8 cellular contexts compared by ENCODE assay signal in the genomic region with DNA sequence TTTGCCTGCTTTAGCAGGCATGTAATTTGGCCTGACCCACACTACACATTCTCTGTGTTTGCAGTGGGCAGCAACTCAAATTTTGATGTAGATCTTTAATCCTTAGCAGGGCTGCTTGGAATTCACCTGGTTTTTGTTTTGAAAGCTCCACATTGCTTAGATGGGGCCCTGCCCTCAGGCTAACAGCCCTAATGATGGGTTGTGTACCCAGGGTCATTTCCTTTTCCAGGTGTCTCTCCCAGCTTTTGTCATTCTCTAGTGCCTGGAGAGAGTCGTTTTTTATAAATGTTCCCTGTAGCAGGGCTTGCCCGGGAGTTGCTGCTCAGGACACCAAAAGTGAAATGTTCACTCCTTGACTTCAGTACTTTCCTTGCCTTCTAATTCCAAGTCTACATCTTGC.
A peak's percentile ranks its signal among the peaks of the same experiment; 100 is the strongest.
DNase-seq lines count a peak whose midpoint lies in the region; ATAC-seq, FAIRE-seq and TF ChIP-seq lines count a peak whose summit lies in the region.
"Had no signal": no experiment of that assay in that cellular context is flagged by ENCODE, and none has a peak within 500 bp of the region (broad histone marks: within the 10 kb centered on the region; RNA-seq: fewer than 3 reads in every experiment).

No MANE protein-coding gene starts in this region.

- peak overlapping the region; percentile 92 for H3K23ac ChIP-seq in IMR-90 (ENCODE audit: low read depth, low read length)

- no peak for TF ChIP-seq RAD21 in IMR-90 (IDR thresholded peaks at IDR 0.05; ENCODE audit: low read length)

- H2AK9ac ChIP-seq in IMR-90 (replicated peaks; ENCODE audit: low read depth, low read length, poor library complexity), result no peak overlapping the region

- H3K27me3 ChIP-seq in IMR-90 (ENCODE audit: control insufficient read depth, insufficient read depth, low read length) (no peaks in the 10 kb centered on the region), adrenal gland (no peaks in the 10 kb centered on the region), keratinocyte (ENCODE audit: control insufficient read depth, extremely low read depth, insufficient read depth, low read length) (no peaks in the 10 kb centered on the region), stomach (no peaks in the 10 kb centered on the region)

- peak overlapping the region; percentile 66; the same call in 1 of the 2 replicates for H4K5ac ChIP-seq in IMR-90 (ENCODE audit: low read depth, low read length)

- TF ChIP-seq POLR2A in IMR-90 (IDR thresholded peaks at IDR 0.05; ENCODE audit: low read depth, low read length) (no peak), adrenal gland (IDR thresholded peaks at IDR 0.05) (no peak), stomach (IDR thresholded peaks at IDR 0.05) (no peak)

- peak overlapping the region; percentile 79; the same call in 1 of the 2 replicates for H3K18ac ChIP-seq in IMR-90 (ENCODE audit: low read depth, low read length)

- TF ChIP-seq CTCF in IMR-90 (conservative IDR thresholded peaks at IDR 0.05; ENCODE audit: low read depth, low read length) (no peak), adrenal gland (IDR thresholded peaks at IDR 0.05) (no peak), keratinocyte (optimal IDR thresholded peaks at IDR 0.05 in 1 of 3, IDR thresholded peaks at IDR 0.05 in 1 of 3, conservative IDR thresholded peaks at IDR 0.05 in 1 of 3; ENCODE audit: extremely low read depth in 1 of 3, insufficient read depth in 2 of 3, low read length in 3 of 3) (no peak), stomach (IDR thresholded peaks at IDR 0.05) (no peak)

- no peaks in the 10 kb centered on the region for H3K9me3 ChIP-seq in IMR-90 (ENCODE audit: control insufficient read depth, insufficient read depth, low read length)
- no peaks in the 10 kb centered on the region for H3K9me3 ChIP-seq in adrenal gland (replicated peaks in 1 of 3)
- no peaks in the 10 kb centered on the region for H3K9me3 ChIP-seq in keratinocyte (ENCODE audit: control insufficient read depth, low read depth, low read length)
- no peaks in the 10 kb centered on the region for H3K9me3 ChIP-seq in stomach

- BruUV-seq in IMR-90 (replicated peaks; lab: Mats Ljungman, UMichigan), result no TSS peak

- peak overlapping the region; percentile 91; the same call in 1 of the 2 replicates for H2BK20ac ChIP-seq in IMR-90 (ENCODE audit: low read depth, low read length)

- POLR2A ChIA-PET in IMR-90 (lab: Charles Lee; ENCODE audit: unreplicated experiment), result no interaction called here

- H2AFZ ChIP-seq in IMR-90 (replicated peaks; ENCODE audit: low read length, poor library complexity), result no peak overlapping the region
- no peak overlapping the region for H2AFZ ChIP-seq in keratinocyte (ENCODE audit: control insufficient read depth, low read length)

- H4K8ac ChIP-seq in IMR-90 (ENCODE audit: low read depth in 2 of 2, low read length in 2 of 2), result peak overlapping the region; percentile 65 to 92

- intact Hi-C loops in IMR-90 (cut with micrococcal nuclease) (no loop called here), adrenal gland (cut with DNase I) (loop anchor here (5.0 to 10.0 kb wide), 3 partner anchors 125 to 162 kb away; partner anchors contain the start of gene TRIO (in 1 of the 2)), stomach (cut with DNase I; ENCODE audit: low total_unique reads) (loop anchor here (10.0 kb wide), 1 partner anchor 115 kb away; no protein-coding TSS in a partner anchor)

- peaks cover 0 to 39% of the 10 kb centered on the region in 2 experiments; a peak in 2 of 4 replicates for H3K79me1 ChIP-seq in IMR-90 (ENCODE audit: low read depth in 1 of 2, low read length in 2 of 2)

- no peak for DNase-seq in IMR-90
- DNase-seq in adrenal gland, result no peak
- DNase-seq in keratinocyte (ENCODE audit: low read depth, low spot score), result no peak
- DNase-seq in stomach, result no peak
- DNase-seq in KBM-7, result no peak
- DNase-seq: stimulated activated CD4-positive, alpha-beta T cell treated with anti-CD3 and anti-CD28 coated beads, Interleukin-1b, Interleukin-23, amount 100 ng/mL, for 48 hours had no signal

- H2BK5ac ChIP-seq in IMR-90 (ENCODE audit: low read depth, low read length, poor library complexity, severe bottlenecking), result peak overlapping the region; percentile 97

- H2BK15ac ChIP-seq in IMR-90 (ENCODE audit: low read depth, low read length), result peak overlapping the region; percentile 58; the same call in 2 of the 3 replicates

- H3K9me1 ChIP-seq in IMR-90 (ENCODE audit: insufficient read depth, low read length) (peaks cover 18% of the 10 kb centered on the region), keratinocyte (ENCODE audit: control insufficient read depth, extremely low read depth, insufficient read depth, low read length) (no peaks in the 10 kb centered on the region)

- peak overlapping the region; percentile 28 for H3K27ac ChIP-seq in IMR-90 (ENCODE audit: insufficient read depth, low read length)
- H3K27ac ChIP-seq in adrenal gland, result peak overlapping the region in 3 of 5 donors; percentile 14 to 41 (median 39)
- H3K27ac ChIP-seq in keratinocyte (ENCODE audit: control insufficient read depth, insufficient read depth, low read length), result peak overlapping the region; percentile 63
- H3K27ac ChIP-seq in stomach, result peak overlapping the region in 4 of 5 donors; percentile 52 to 71 (median 70)

- in situ Hi-C loops in IMR-90 (cut with MboI; ENCODE audit: low sequenced_read_pairs), result no loop called here
- in situ Hi-C loops in KBM-7 (cut with MboI; ENCODE audit: low pct_unique_long_range_greater_than_20kb, low sequenced_read_pairs), result loop anchor here (25.0 kb wide), 1 partner anchor 282 kb away; no protein-coding TSS in a partner anchor

- dilution Hi-C loops in IMR-90 (cut with HindIII; ENCODE audit: low sequenced_read_pairs, unreplicated experiment) (no loop called here), keratinocyte (cut with MboI; ENCODE audit: extremely low pct_ligation_motif_present, low sequenced_read_pairs) (no loop called here)

- peak overlapping the region; percentile 10; the same call in 1 of the 2 replicates for H3K4me2 ChIP-seq in IMR-90 (ENCODE audit: low read depth, low read length)
- peak overlapping the region; percentile 19 for H3K4me2 ChIP-seq in keratinocyte (ENCODE audit: control insufficient read depth, extremely low read depth, insufficient read depth, low read depth, low read length)

- CTCF ChIA-PET in IMR-90 (lab: Yijun Ruan, JAX), result interaction anchor here (0.6 to 1.6 kb wide), 3 partner anchors 13 to 283 kb away, joined by 3 to 4 read pairs (median 3); no protein-coding TSS in a partner anchor

- H4K20me1 ChIP-seq in IMR-90 (ENCODE audit: insufficient read depth, low read length) (peaks cover 56% of the 10 kb centered on the region; the same call in 1 of the 2 replicates), keratinocyte (ENCODE audit: control insufficient read depth, extremely low read depth, insufficient read depth, low read length) (no peaks in the 10 kb centered on the region)

- H3K56ac ChIP-seq in IMR-90 (ENCODE audit: extremely low read depth, insufficient read depth, low read length), result peak overlapping the region; percentile 93

- H3K4me3 ChIP-seq in IMR-90 (ENCODE audit: insufficient read depth, low read depth, low read length) (no peak overlapping the region), adrenal gland (no peak overlapping the region), keratinocyte (ENCODE audit: control insufficient read depth in 2 of 3, extremely low read depth in 1 of 3, insufficient read depth in 2 of 3, low read depth in 1 of 3, low read length in 3 of 3) (no peak overlapping the region), stomach (no peak overlapping the region)

- H3K4me1 ChIP-seq in IMR-90 (ENCODE audit: control insufficient read depth, insufficient read depth, low read length), result peaks cover 36% of the 10 kb centered on the region
- peaks cover 19 to 40% of the 10 kb centered on the region in 2 donors for H3K4me1 ChIP-seq in adrenal gland (replicated peaks in 1 of 2)
- peaks cover 60% of the 10 kb centered on the region for H3K4me1 ChIP-seq in keratinocyte (ENCODE audit: control insufficient read depth, extremely low read depth, insufficient read depth, low read length)
- peaks cover 21 to 73% (median 53%) of the 10 kb centered on the region in 4 donors for H3K4me1 ChIP-seq in stomach

- peak overlapping the region; percentile 59; the same call in 1 of the 2 replicates for H3K9ac ChIP-seq in IMR-90 (ENCODE audit: low read depth, low read length)
- H3K9ac ChIP-seq in keratinocyte (ENCODE audit: control insufficient read depth, extremely low read depth, insufficient read depth, low read length), result no peak overlapping the region

- peak overlapping the region; percentile 11; the same call in 1 of the 2 replicates for H2AK5ac ChIP-seq in IMR-90 (ENCODE audit: low read depth, low read length)

- no peak for FAIRE-seq in keratinocyte (lab: Jason Lieb, UNC)

- peak overlapping the region; percentile 97 for H3K4ac ChIP-seq in IMR-90 (ENCODE audit: low read depth, low read length)

- peak overlapping the region; percentile 68 for H4K91ac ChIP-seq in IMR-90 (ENCODE audit: insufficient read depth, low read depth, low read length)

- no peak for ATAC-seq in IMR-90 (ENCODE audit: low read depth)
- ATAC-seq in HG03439 (IDR thresholded peaks at IDR 0.05; ENCODE audit: unreplicated experiment), result no peak
- no peak for ATAC-seq in GM19324 (IDR thresholded peaks at IDR 0.05; ENCODE audit: low FRiP score, unreplicated experiment)

- TF ChIP-seq EP300 in stomach (IDR thresholded peaks at IDR 0.05), result no peak

- peak overlapping the region; percentile 96 for H2BK120ac ChIP-seq in IMR-90 (ENCODE audit: low read depth, low read length)

- no CpG with 5 or more reads among the region's 2 CpGs for WGBS in IMR-90 (ENCODE audit: extremely low coverage in 2 of 2, insufficient read length in 1 of 2), 2 experiments
- WGBS in adrenal gland, 4 donors, result 66 to 77% (median 69%) methylated on average over 2 of the region's 2 CpGs
- WGBS in stomach, 5 donors, result 44 to 63% (median 54%) methylated on average over 2 of the region's 2 CpGs

- H3K36me3 ChIP-seq in IMR-90 (ENCODE audit: control insufficient read depth, insufficient read depth, low read length) (peaks cover 13% of the 10 kb centered on the region), adrenal gland (replicated peaks in 1 of 2) (no peaks in the 10 kb centered on the region), keratinocyte (ENCODE audit: control insufficient read depth in 2 of 2, extremely low read depth in 1 of 2, insufficient read depth in 2 of 2, low read length in 2 of 2) (peaks cover 0 to 2% of the 10 kb centered on the region in 2 experiments), stomach (peaks cover 0 to 8% (median 0%) of the 10 kb centered on the region in 4 donors)

- peak overlapping the region; percentile 98 for H3K14ac ChIP-seq in IMR-90 (replicated peaks; ENCODE audit: low read depth, low read length)

- peaks cover 91% of the 10 kb centered on the region for H3K79me2 ChIP-seq in keratinocyte (ENCODE audit: control insufficient read depth, insufficient read depth, low read length)

TF ChIP-seq in IMR-90, 13 proteins besides CTCF, POLR2A, EP300 and RAD21 (continues in another document):
- TF ChIP-seq MAZ (IDR thresholded peaks at IDR 0.05; ENCODE audit: borderline replicate concordance, low read depth, low read length), result no peak
